Comparison of ENCODE assay signal across 1 cellular context in the genomic region with DNA sequence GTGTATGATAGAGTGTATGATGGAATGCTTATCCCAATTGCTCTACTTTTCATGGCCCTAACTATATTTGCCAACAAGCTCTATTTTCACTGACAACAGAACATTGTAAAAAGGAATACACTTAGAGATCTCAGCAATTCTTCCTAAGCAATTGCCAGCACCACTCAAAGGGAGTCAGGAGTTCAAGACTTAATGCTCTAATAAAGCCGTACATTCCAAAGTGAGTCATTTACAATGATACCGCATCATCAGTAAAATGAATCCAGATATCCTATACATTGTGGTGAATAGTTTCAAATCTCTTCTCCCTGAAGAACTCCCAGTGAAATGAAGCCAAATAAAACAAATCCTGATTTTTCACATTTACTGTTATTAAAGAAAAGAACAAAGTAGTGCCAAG.
TF ChIP-seq lines count a peak whose summit lies in the region.

No MANE protein-coding gene starts in this region.

TF ChIP-seq in SK-N-SH treated with all-trans-retinoic acid at 6 μM for 48 hours, 23 proteins besides CTCF, POLR2A, EP300 and RAD21 (continued from another document):
- TF ChIP-seq, protein P1, sequence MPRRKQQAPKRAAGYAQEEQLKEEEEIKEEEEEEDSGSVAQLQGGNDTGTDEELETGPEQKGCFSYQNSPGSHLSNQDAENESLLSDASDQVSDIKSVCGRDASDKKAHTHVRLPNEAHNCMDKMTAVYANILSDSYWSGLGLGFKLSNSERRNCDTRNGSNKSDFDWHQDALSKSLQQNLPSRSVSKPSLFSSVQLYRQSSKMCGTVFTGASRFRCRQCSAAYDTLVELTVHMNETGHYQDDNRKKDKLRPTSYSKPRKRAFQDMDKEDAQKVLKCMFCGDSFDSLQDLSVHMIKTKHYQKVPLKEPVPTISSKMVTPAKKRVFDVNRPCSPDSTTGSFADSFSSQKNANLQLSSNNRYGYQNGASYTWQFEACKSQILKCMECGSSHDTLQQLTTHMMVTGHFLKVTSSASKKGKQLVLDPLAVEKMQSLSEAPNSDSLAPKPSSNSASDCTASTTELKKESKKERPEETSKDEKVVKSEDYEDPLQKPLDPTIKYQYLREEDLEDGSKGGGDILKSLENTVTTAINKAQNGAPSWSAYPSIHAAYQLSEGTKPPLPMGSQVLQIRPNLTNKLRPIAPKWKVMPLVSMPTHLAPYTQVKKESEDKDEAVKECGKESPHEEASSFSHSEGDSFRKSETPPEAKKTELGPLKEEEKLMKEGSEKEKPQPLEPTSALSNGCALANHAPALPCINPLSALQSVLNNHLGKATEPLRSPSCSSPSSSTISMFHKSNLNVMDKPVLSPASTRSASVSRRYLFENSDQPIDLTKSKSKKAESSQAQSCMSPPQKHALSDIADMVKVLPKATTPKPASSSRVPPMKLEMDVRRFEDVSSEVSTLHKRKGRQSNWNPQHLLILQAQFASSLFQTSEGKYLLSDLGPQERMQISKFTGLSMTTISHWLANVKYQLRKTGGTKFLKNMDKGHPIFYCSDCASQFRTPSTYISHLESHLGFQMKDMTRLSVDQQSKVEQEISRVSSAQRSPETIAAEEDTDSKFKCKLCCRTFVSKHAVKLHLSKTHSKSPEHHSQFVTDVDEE (CRISPR knock-in tag; IDR thresholded peaks at IDR 0.05), result no peak
- TF ChIP-seq OSR1 (CRISPR knock-in tag; IDR thresholded peaks at IDR 0.05), result no peak
- no peak for TF ChIP-seq PPARA (CRISPR knock-in tag; IDR thresholded peaks at IDR 0.05; ENCODE audit: borderline replicate concordance)
- TF ChIP-seq ZFP3 (CRISPR knock-in tag; IDR thresholded peaks at IDR 0.05), result no peak
- TF ChIP-seq ZNF8 (CRISPR knock-in tag; IDR thresholded peaks at IDR 0.05), result no peak
- TF ChIP-seq, protein P2, sequence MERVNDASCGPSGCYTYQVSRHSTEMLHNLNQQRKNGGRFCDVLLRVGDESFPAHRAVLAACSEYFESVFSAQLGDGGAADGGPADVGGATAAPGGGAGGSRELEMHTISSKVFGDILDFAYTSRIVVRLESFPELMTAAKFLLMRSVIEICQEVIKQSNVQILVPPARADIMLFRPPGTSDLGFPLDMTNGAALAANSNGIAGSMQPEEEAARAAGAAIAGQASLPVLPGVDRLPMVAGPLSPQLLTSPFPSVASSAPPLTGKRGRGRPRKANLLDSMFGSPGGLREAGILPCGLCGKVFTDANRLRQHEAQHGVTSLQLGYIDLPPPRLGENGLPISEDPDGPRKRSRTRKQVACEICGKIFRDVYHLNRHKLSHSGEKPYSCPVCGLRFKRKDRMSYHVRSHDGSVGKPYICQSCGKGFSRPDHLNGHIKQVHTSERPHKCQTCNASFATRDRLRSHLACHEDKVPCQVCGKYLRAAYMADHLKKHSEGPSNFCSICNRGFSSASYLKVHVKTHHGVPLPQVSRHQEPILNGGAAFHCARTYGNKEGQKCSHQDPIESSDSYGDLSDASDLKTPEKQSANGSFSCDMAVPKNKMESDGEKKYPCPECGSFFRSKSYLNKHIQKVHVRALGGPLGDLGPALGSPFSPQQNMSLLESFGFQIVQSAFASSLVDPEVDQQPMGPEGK (CRISPR knock-in tag; IDR thresholded peaks at IDR 0.05; ENCODE audit: borderline replicate concordance), result no peak
- TF ChIP-seq BACH2 (CRISPR knock-in tag; IDR thresholded peaks at IDR 0.05; ENCODE audit: borderline replicate concordance), result no peak
